8 cellular contexts compared by ENCODE assay signal in genomic region chr17:78723001-78723796, GRCh38. TPM values are rescaled to one million over a fixed set of nuclear protein-coding genes. Genes with fewer than 3 reads are reported as not detected.
DNase-seq lines count a peak whose midpoint lies in the region; ATAC-seq lines count a peak whose summit lies in the region.

No MANE protein-coding gene starts in this region.

- H3K4me1 ChIP-seq in ectodermal cell (ENCODE audit: control insufficient read depth, insufficient read depth, low read length) (peaks cover 38% of the 10 kb centered on the region), muscle layer of duodenum (ENCODE audit: control insufficient read depth in 1 of 2, insufficient read depth in 2 of 2, low read length in 2 of 2) (peaks cover 17 to 68% of the 10 kb centered on the region in 2 donors)

- H3K4me3 ChIP-seq in ectodermal cell (ENCODE audit: insufficient read depth, low read depth, low read length) (peak overlapping the region; percentile 33), muscle layer of duodenum (ENCODE audit: low read depth in 1 of 2, low read length in 2 of 2) (peak overlapping the region; percentile 66 to 77)

- H3K36me3 ChIP-seq in ectodermal cell (ENCODE audit: control insufficient read depth, insufficient read depth, low read length) (no peaks in the 10 kb centered on the region), muscle layer of duodenum (ENCODE audit: control insufficient read depth in 1 of 2, insufficient read depth in 2 of 2, low read length in 2 of 2) (no peaks in the 10 kb centered on the region)

- DNase-seq in COR-L47 (lab: John Stamatoyannopoulos, UW) (peak; percentile 76), NCI-H2227 (lab: John Stamatoyannopoulos, UW; ENCODE audit: unreplicated experiment) (peak; percentile 87), kidney tubule cell (ENCODE audit: low spot score) (no peak), NCI-H226 (no peak), NAMALWA (ENCODE audit: low spot score) (no peak)

- WGBS in ectodermal cell, 2 experiments = 3 to 4% methylated on average over 25 of the region's 25 CpGs

- no peak for ATAC-seq in HG02973 (IDR thresholded peaks at IDR 0.05; ENCODE audit: unreplicated experiment)

- H3K9me3 ChIP-seq in ectodermal cell (ENCODE audit: control insufficient read depth, low read length) (no peaks in the 10 kb centered on the region), muscle layer of duodenum (ENCODE audit: control insufficient read depth in 1 of 2, low read length in 2 of 2) (no peaks in the 10 kb centered on the region)

- H3K27ac ChIP-seq in ectodermal cell (ENCODE audit: insufficient read depth, low read depth, low read length, poor library complexity, severe bottlenecking) = no peak overlapping the region
- H3K27ac ChIP-seq in muscle layer of duodenum (ENCODE audit: low read length) = peak overlapping the region; percentile 40

- no peaks in the 10 kb centered on the region for H3K27me3 ChIP-seq in ectodermal cell (ENCODE audit: control insufficient read depth, insufficient read depth, low read length, poor library complexity, severe bottlenecking)
- H3K27me3 ChIP-seq in muscle layer of duodenum (ENCODE audit: low read depth, low read length) = no peaks in the 10 kb centered on the region

RNA-seq across cellular contexts. Expression of gene CYTH1, which starts 58.9 kb away (rescaled TPM):
- 20.1 TPM for polyA plus RNA-seq in ectodermal cell (2013, experiment 1 of 4)
- 20.4 TPM for polyA plus RNA-seq in ectodermal cell (2013, experiment 2 of 4)
- 16.4 TPM for polyA plus RNA-seq in ectodermal cell (2013, experiment 3 of 4)
- polyA plus RNA-seq in ectodermal cell (2013, experiment 4 of 4) = 17.1 TPM

Comparison
In these comparisons a context has a peak if more than half of its experiments do, and no peak if none do; other contexts are left out.
1. DNase-seq: peak in COR-L47 (single experiment) and NCI-H2227 (single experiment); none in kidney tubule cell (single experiment), NCI-H226 (single experiment) and NAMALWA (single experiment).